Comparison of ENCODE assay signal across 9 cellular contexts in the genomic region with DNA sequence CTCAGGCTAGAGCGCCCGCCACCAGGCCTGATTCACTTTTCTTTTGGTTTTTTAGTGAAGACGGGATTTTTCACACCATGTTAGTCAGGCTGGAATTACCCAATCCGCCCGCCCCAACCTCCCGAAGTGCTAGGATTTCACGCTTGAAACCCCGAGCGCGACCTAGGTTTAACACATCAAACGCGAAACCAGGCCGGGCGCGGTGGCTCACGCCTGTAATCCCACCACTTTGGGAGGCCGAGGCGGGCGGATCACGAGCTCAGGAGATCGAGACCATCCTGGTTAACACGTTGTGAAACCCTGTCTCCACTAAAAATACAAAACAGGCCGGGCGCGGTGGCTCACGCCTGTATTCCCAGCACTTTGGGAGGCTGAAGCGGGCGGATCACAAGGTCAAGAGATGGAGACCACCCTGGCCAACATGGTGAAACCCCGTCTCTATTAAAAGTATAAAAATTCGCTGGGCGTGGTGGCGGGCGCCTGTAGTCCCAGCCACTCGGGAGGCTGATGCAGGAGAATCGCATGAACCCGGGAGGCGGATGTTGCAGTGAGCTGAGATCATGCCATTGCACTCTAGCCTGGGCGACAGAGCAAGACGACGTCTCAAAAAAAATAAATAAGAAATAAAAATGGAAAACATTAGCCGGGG. TPM values are rescaled to one million over a fixed set of nuclear protein-coding genes. Genes with fewer than 3 reads are reported as not detected.
DNase-seq lines count a peak whose midpoint lies in the region; ATAC-seq, FAIRE-seq and TF ChIP-seq lines count a peak whose summit lies in the region.
"Not testable (repeated sequence)": the region's sequence is repeated elsewhere in the genome, so short reads cannot be mapped to it uniquely, and the experiment has no call there.
"Had no signal": no experiment of that assay in that cellular context is flagged by ENCODE, and none has a peak within 500 bp of the region (broad histone marks: within the 10 kb centered on the region; RNA-seq: fewer than 3 reads in every experiment).

No MANE protein-coding gene starts in this region.

- TF ChIP-seq POLR2A in K562 (conservative IDR thresholded peaks at IDR 0.05) = not testable (repeated sequence)

- peaks cover 8 to 19% of the 10 kb centered on the region in 2 experiments; a peak in 3 of 5 replicates for H3K4me1 ChIP-seq in K562 (replicated peaks in 1 of 2; ENCODE audit: control insufficient read depth in 2 of 2, insufficient read depth in 2 of 2, low read length in 2 of 2)
- peaks cover 6 to 13% (median 7%) of the 10 kb centered on the region in 3 donors for H3K4me1 ChIP-seq in pancreas

- not testable (repeated sequence) for TF ChIP-seq EP300 in K562 (IDR thresholded peaks at IDR 0.05; ENCODE audit: low read length)

- H3K4me3 ChIP-seq in K562 (peak overlapping the region; percentile 93), pancreas (peak overlapping the region in 3 of 4 donors; percentile 79 to 95 (median 82))

- not testable (repeated sequence) for TF ChIP-seq CTCF in K562 (IDR thresholded peaks at IDR 0.05 in 2 of 3, conservative IDR thresholded peaks at IDR 0.05 in 1 of 3; ENCODE audit: insufficient read depth in 2 of 3, low read depth in 1 of 3, low read length in 3 of 3); pancreas (IDR thresholded peaks at IDR 0.05)

- H3K9me3 ChIP-seq in K562 (replicated peaks; ENCODE audit: control insufficient read depth, insufficient read depth, low read depth, low read length); pancreas: not testable (repeated sequence)

- CTCF ChIA-PET in K562 (lab: Yijun Ruan, JAX; ENCODE audit: low intra/inter-chr PET ratio) = interaction anchor here (0.6 kb wide), 1 partner anchor 54 kb away, joined by 3 read pairs; a partner anchor contains a TSS

- POLR2A ChIA-PET in K562 (lab: Yijun Ruan, JAX) = interaction anchor here (0.6 to 4.1 kb wide), 70 partner anchors 9 to 1866 kb away, joined by 3 to 403 read pairs (median 7); a partner anchor contains a TSS

- peak overlapping the region; percentile 86 to 87 for H3K9ac ChIP-seq in K562 (ENCODE audit: insufficient read depth in 1 of 2, low read depth in 2 of 2, low read length in 2 of 2)

- H3K4me2 ChIP-seq in K562 (ENCODE audit: insufficient read depth, low read length) = peak overlapping the region; percentile 92

- intact Hi-C loops in K562 (cut with micrococcal nuclease) = loop anchor here (1.0 to 10.0 kb wide), 9 partner anchors 16 to 444 kb away; a partner anchor contains a TSS
- intact Hi-C loops in pancreas (cut with DNase I) = not testable (repeated sequence)

- peak overlapping the region; percentile 50 for H2AFZ ChIP-seq in K562 (ENCODE audit: low read depth, low read length)

- not testable (repeated sequence) for H3K27me3 ChIP-seq in K562 (ENCODE audit: control insufficient read depth in 2 of 2, insufficient read depth in 2 of 2, low read length in 2 of 2); pancreas

- DNase-seq in DMS153 (lab: John Stamatoyannopoulos, UW) = peak; percentile 49
- peak; percentile 58 for DNase-seq in NCI-H774 (lab: John Stamatoyannopoulos, UW)
- peak; percentile 66 to 75 for DNase-seq in activated CD4-positive, alpha-beta T cell treated with anti-CD3 and anti-CD28 coated beads for 4 hours
- DNase-seq in K562 (ENCODE audit: extremely low read depth in 1 of 4, low spot score in 3 of 4) = peak in 3 of 4 experiments; percentile 27 to 81 (median 40)
- DNase-seq in hepatic stellate cell (ENCODE audit: low spot score) = peak; percentile 50
- peak; percentile 55 to 78 (median 68) for DNase-seq in pancreas
- peak; percentile 86 for DNase-seq in stimulated activated naive CD8-positive, alpha-beta T cell treated with anti-CD3 and anti-CD28 coated beads, Interleukin-15, Interleukin-2, amounts not matched to agents 100 U/mL and 50 U/mL, for 24 hours

- H3K79me2 ChIP-seq in K562 (ENCODE audit: control insufficient read depth, insufficient read depth, low read length) = peaks cover 37% of the 10 kb centered on the region

- TF ChIP-seq RAD21 in K562 (CRISPR knock-in tag; conservative IDR thresholded peaks at IDR 0.05 in 1 of 2, IDR thresholded peaks at IDR 0.05 in 1 of 2) = not testable (repeated sequence)

- ATAC-seq in HG03354 (IDR thresholded peaks at IDR 0.05; ENCODE audit: poor library complexity, severe bottlenecking, unreplicated experiment) (peak; percentile 15), K562 (peak; percentile 27), pancreas (peak; percentile 19 to 44 (median 26))
- ATAC-seq in stimulated activated naive CD8-positive, alpha-beta T cell treated with anti-CD3 and anti-CD28 coated beads, Interleukin-15, Interleukin-2, amounts not matched to agents 100 U/mL and 50 U/mL, for 24 hours = peak; percentile 38

- not testable (repeated sequence) for H4K20me1 ChIP-seq in K562 (replicated peaks; ENCODE audit: control insufficient read depth, insufficient read depth, low read length)

- peak overlapping the region; percentile 77 for H3K27ac ChIP-seq in K562 (ENCODE audit: extremely low read depth, low read depth, low read length)
- peak overlapping the region; percentile 92 to 99 (median 98) for H3K27ac ChIP-seq in pancreas

- not testable (repeated sequence) for FAIRE-seq in K562 (lab: Jason Lieb, UNC); pancreas (lab: Jason Lieb, UNC)

- BruUV-seq in K562 (replicated peaks; lab: Mats Ljungman, UMichigan) = not testable (repeated sequence)

- 1% methylated on average over 41 of the region's 41 CpGs for WGBS in K562 (ENCODE audit: insufficient coverage, low coverage, missing lambda C conversion rate)
- 0 to 1% methylated on average over 41 of the region's 41 CpGs for WGBS in pancreas, 2 donors

- not testable (repeated sequence) for H3K9me1 ChIP-seq in K562 (ENCODE audit: control insufficient read depth, insufficient read depth, low read length)

- peaks cover 22% of the 10 kb centered on the region; the same call in 2 of the 3 replicates for H3K36me3 ChIP-seq in K562 (ENCODE audit: control insufficient read depth, insufficient read depth, low read length)
- not testable (repeated sequence) for H3K36me3 ChIP-seq in pancreas

- in situ Hi-C loops in K562 (cut with MboI) = not testable (repeated sequence)

RNA-seq across cellular contexts. Expression of a gene that starts 1.4 kb away (rescaled TPM):
- total RNA-seq in K562 (2011; cell fraction: chromatin; rRNA removed; ENCODE audit: low replicate concordance) = 146 and 260 TPM in 2 replicates
- 230 and 252 TPM in 2 replicates for total RNA-seq in K562 (2011; cell fraction: nucleolus; rRNA removed)
- 260 and 399 TPM in 2 replicates for total RNA-seq in K562 (2011; cell fraction: nucleoplasm; rRNA removed)
- total RNA-seq in K562 (2014; rRNA removed) (210 and 239 TPM in 2 replicates), K562 (2014; rRNA removed; fragmentation: Illumina TruSeq; extraction: Trizol) (94.6 and 112 TPM in 2 replicates), K562 (2015; rRNA removed; fragmentation: Illumina TruSeq; extraction: Trizol) (122 and 128 TPM in 2 replicates), K562 (2021) (136 TPM in 2 replicates), pancreas (10 to 100 TPM; 18.4 to 35.1 (median 27.1) TPM)
- polyA plus RNA-seq in K562 (2011; rRNA removed) (87.2 and 92.0 TPM in 2 replicates), K562 (2014; fragmentation: Illumina TruSeq; extraction: Trizol) (114 and 118 TPM in 2 replicates), K562 (2014; fragmentation: Nextera tagmentation; extraction: Ambion mirVana) (10 to 100 TPM; 32.7 to 46.2 TPM), K562 (2014; rRNA removed) (165 and 208 TPM in 2 replicates), pancreas (10 to 100 TPM; 47.6 to 59.5 TPM)
- 101 and 156 TPM in 2 replicates for polyA plus RNA-seq in K562 (2011; cell fraction: cytosol; rRNA removed)
- 223 and 302 TPM in 2 replicates for polyA plus RNA-seq in K562 (2011; cell fraction: nucleus; rRNA removed)
- 75.1 and 119 TPM in 2 replicates for polyA plus RNA-seq in K562 (2012)
- polyA minus RNA-seq in K562 (2011; rRNA and poly(A)+ RNA removed) = 96.2 and 110 TPM in 2 replicates
- polyA minus RNA-seq in K562 (2011; cell fraction: cytosol; rRNA and poly(A)+ RNA removed) = 51.0 and 53.7 TPM in 2 replicates
- polyA minus RNA-seq in K562 (2011; cell fraction: nucleus; rRNA and poly(A)+ RNA removed) = 178 and 418 TPM in 2 replicates

RNA-seq across cellular contexts. Expression of a gene that starts 8.2 kb away (rescaled TPM):
- 0.93 TPM in 1 of 2 replicates, not detected in the other for total RNA-seq in K562 (2011; cell fraction: chromatin; rRNA removed; ENCODE audit: low replicate concordance)
- 2.0 TPM in 1 of 2 replicates, not detected in the other for total RNA-seq in K562 (2011; cell fraction: nucleolus; rRNA removed)
- total RNA-seq in K562 (2011; cell fraction: nucleoplasm; rRNA removed) = 1.2 TPM in 1 of 2 replicates, not detected in the other
- total RNA-seq in K562 (2014; rRNA removed) (not detected in 2 replicates), K562 (2014; rRNA removed; fragmentation: Illumina TruSeq; extraction: Trizol) (not detected in 2 replicates), K562 (2015; rRNA removed; fragmentation: Illumina TruSeq; extraction: Trizol) (not detected in 2 replicates), K562 (2021) (not detected in 2 replicates), pancreas (not detected)
- polyA plus RNA-seq in K562 (2011; rRNA removed) (not detected in 2 replicates), K562 (2014; fragmentation: Illumina TruSeq; extraction: Trizol) (not detected in 2 replicates), K562 (2014; fragmentation: Nextera tagmentation; extraction: Ambion mirVana) (not detected), K562 (2014; rRNA removed) (not detected in 2 replicates), pancreas (under 1 TPM in 1 of 2 donors, not detected in 1; 0.65 TPM)
- not detected in 2 replicates for polyA plus RNA-seq in K562 (2011; cell fraction: cytosol; rRNA removed)
- not detected in 2 replicates for polyA plus RNA-seq in K562 (2011; cell fraction: nucleus; rRNA removed)
- polyA plus RNA-seq in K562 (2012) = not detected in 2 replicates
- not detected in 2 replicates for polyA minus RNA-seq in K562 (2011; rRNA and poly(A)+ RNA removed)
- polyA minus RNA-seq in K562 (2011; cell fraction: cytosol; rRNA and poly(A)+ RNA removed) = not detected in 2 replicates
- not detected in 2 replicates for polyA minus RNA-seq in K562 (2011; cell fraction: nucleus; rRNA and poly(A)+ RNA removed)
- total RNA-seq: glomerular endothelial cell had no signal

RNA-seq across cellular contexts. Expression of a gene that starts 9.0 kb away (rescaled TPM):
- 46.3 and 74.6 TPM in 2 replicates for total RNA-seq in K562 (2011; cell fraction: chromatin; rRNA removed; ENCODE audit: low replicate concordance)
- 33.7 and 41.5 TPM in 2 replicates for total RNA-seq in K562 (2011; cell fraction: nucleolus; rRNA removed)
- total RNA-seq in K562 (2011; cell fraction: nucleoplasm; rRNA removed) = 38.8 and 41.1 TPM in 2 replicates
- total RNA-seq in K562 (2014; rRNA removed) (24.3 and 28.3 TPM in 2 replicates), K562 (2014; rRNA removed; fragmentation: Illumina TruSeq; extraction: Trizol) (17.2 and 17.4 TPM in 2 replicates), K562 (2015; rRNA removed; fragmentation: Illumina TruSeq; extraction: Trizol) (19.4 TPM in 2 replicates), K562 (2021) (24.8 and 26.9 TPM in 2 replicates), pancreas (10 to 100 TPM; 22.8 to 31.2 (median 26.9) TPM)
- polyA plus RNA-seq in K562 (2011; rRNA removed) (28.6 and 34.5 TPM in 2 replicates), K562 (2014; fragmentation: Illumina TruSeq; extraction: Trizol) (27.8 TPM in 2 replicates), K562 (2014; fragmentation: Nextera tagmentation; extraction: Ambion mirVana) (1 to 10 TPM; 2.8 to 3.6 TPM), K562 (2014; rRNA removed) (23.7 and 27.7 TPM in 2 replicates), pancreas (10 to 100 TPM; 18.6 to 27.9 TPM)
- polyA plus RNA-seq in K562 (2011; cell fraction: cytosol; rRNA removed) = 35.9 and 38.3 TPM in 2 replicates
- 30.2 and 48.1 TPM in 2 replicates for polyA plus RNA-seq in K562 (2011; cell fraction: nucleus; rRNA removed)
- 22.3 and 69.5 TPM in 2 replicates for polyA plus RNA-seq in K562 (2012)
- polyA minus RNA-seq in K562 (2011; rRNA and poly(A)+ RNA removed) = 36.3 and 40.4 TPM in 2 replicates
- polyA minus RNA-seq in K562 (2011; cell fraction: cytosol; rRNA and poly(A)+ RNA removed) = 14.2 and 15.6 TPM in 2 replicates
- 18.3 and 23.7 TPM in 2 replicates for polyA minus RNA-seq in K562 (2011; cell fraction: nucleus; rRNA and poly(A)+ RNA removed)

RNA-seq across cellular contexts. Expression of a gene that starts 35.6 kb away (rescaled TPM):
- 197 and 278 TPM in 2 replicates for total RNA-seq in K562 (2011; cell fraction: chromatin; rRNA removed; ENCODE audit: low replicate concordance)
- 110 and 133 TPM in 2 replicates for total RNA-seq in K562 (2011; cell fraction: nucleolus; rRNA removed)
- total RNA-seq in K562 (2011; cell fraction: nucleoplasm; rRNA removed) = 134 and 162 TPM in 2 replicates
- total RNA-seq in K562 (2014; rRNA removed) (24.4 and 36.9 TPM in 2 replicates), K562 (2014; rRNA removed; fragmentation: Illumina TruSeq; extraction: Trizol) (24.0 and 28.5 TPM in 2 replicates), K562 (2015; rRNA removed; fragmentation: Illumina TruSeq; extraction: Trizol) (35.3 and 35.8 TPM in 2 replicates), K562 (2021) (60.2 and 64.7 TPM in 2 replicates), pancreas (10 to 100 TPM; 20.9 to 60.9 (median 30.8) TPM)
- polyA plus RNA-seq in K562 (2011; rRNA removed) (18.1 and 26.3 TPM in 2 replicates), K562 (2014; fragmentation: Illumina TruSeq; extraction: Trizol) (86.9 and 98.3 TPM in 2 replicates), K562 (2014; fragmentation: Nextera tagmentation; extraction: Ambion mirVana) (10 to 100 TPM; 26.8 to 68.8 TPM), K562 (2014; rRNA removed) (34.4 and 41.1 TPM in 2 replicates), pancreas (100 to 1,000 TPM; 150 to 294 TPM)
- 34.4 and 39.3 TPM in 2 replicates for polyA plus RNA-seq in K562 (2011; cell fraction: cytosol; rRNA removed)
- polyA plus RNA-seq in K562 (2011; cell fraction: nucleus; rRNA removed) = 182 and 294 TPM in 2 replicates
- polyA plus RNA-seq in K562 (2012) = 55.7 and 62.4 TPM in 2 replicates
- 50.1 and 55.8 TPM in 2 replicates for polyA minus RNA-seq in K562 (2011; rRNA and poly(A)+ RNA removed)
- polyA minus RNA-seq in K562 (2011; cell fraction: cytosol; rRNA and poly(A)+ RNA removed) = 25.8 and 39.4 TPM in 2 replicates
- 37.7 and 52.9 TPM in 2 replicates for polyA minus RNA-seq in K562 (2011; cell fraction: nucleus; rRNA and poly(A)+ RNA removed)

RNA-seq across cellular contexts. Expression of a gene that starts 39.9 kb away (rescaled TPM):
- 762 and 871 TPM in 2 replicates for total RNA-seq in K562 (2011; cell fraction: chromatin; rRNA removed; ENCODE audit: low replicate concordance)
- 808 and 809 TPM in 2 replicates for total RNA-seq in K562 (2011; cell fraction: nucleolus; rRNA removed)
- total RNA-seq in K562 (2011; cell fraction: nucleoplasm; rRNA removed) = 628 and 726 TPM in 2 replicates
- 245 and 289 TPM in 2 replicates for total RNA-seq in K562 (2014; rRNA removed)
- 214 and 276 TPM in 2 replicates for total RNA-seq in K562 (2014; rRNA removed; fragmentation: Illumina TruSeq; extraction: Trizol)
- total RNA-seq in K562 (2015; rRNA removed; fragmentation: Illumina TruSeq; extraction: Trizol) = 120 and 132 TPM in 2 replicates
- 255 and 276 TPM in 2 replicates for total RNA-seq in K562 (2021)
- 282 and 323 TPM in 2 replicates for polyA plus RNA-seq in K562 (2011; rRNA removed)
- 289 and 316 TPM in 2 replicates for polyA plus RNA-seq in K562 (2011; cell fraction: cytosol; rRNA removed)
- polyA plus RNA-seq in K562 (2011; cell fraction: nucleus; rRNA removed) = 1,169 and 1,253 TPM in 2 replicates
- polyA plus RNA-seq in K562 (2012) = 196 and 375 TPM in 2 replicates
- polyA plus RNA-seq in K562 (2014; fragmentation: Illumina TruSeq; extraction: Trizol) = 183 and 221 TPM in 2 replicates
- 10 to 100 TPM; 20.0 to 39.7 TPM for polyA plus RNA-seq in K562 (2014; fragmentation: Nextera tagmentation; extraction: Ambion mirVana)
- polyA plus RNA-seq in K562 (2014; rRNA removed) = 254 and 296 TPM in 2 replicates
- polyA minus RNA-seq in K562 (2011; rRNA and poly(A)+ RNA removed) = 168 and 173 TPM in 2 replicates
- polyA minus RNA-seq in K562 (2011; cell fraction: cytosol; rRNA and poly(A)+ RNA removed) = 167 and 196 TPM in 2 replicates
- 164 and 348 TPM in 2 replicates for polyA minus RNA-seq in K562 (2011; cell fraction: nucleus; rRNA and poly(A)+ RNA removed)
- total RNA-seq in pancreas = 100 to 1,000 TPM in 1 of 6 donors, 10 to 100 TPM in 5; 68.8 to 331 (median 75.1) TPM
- 100 to 1,000 TPM in 1 of 2 donors, 10 to 100 TPM in 1; 66.9 to 116 TPM for polyA plus RNA-seq in pancreas

Comparison
In these comparisons a context has a peak if more than half of its experiments do, and no peak if none do; other contexts are left out.
1. Peak in every context shown above with its lines: DNase-seq, ATAC-seq, H3K4me3 ChIP-seq and H3K27ac ChIP-seq.